12 cellular contexts compared by ENCODE assay signal in the genomic region with DNA sequence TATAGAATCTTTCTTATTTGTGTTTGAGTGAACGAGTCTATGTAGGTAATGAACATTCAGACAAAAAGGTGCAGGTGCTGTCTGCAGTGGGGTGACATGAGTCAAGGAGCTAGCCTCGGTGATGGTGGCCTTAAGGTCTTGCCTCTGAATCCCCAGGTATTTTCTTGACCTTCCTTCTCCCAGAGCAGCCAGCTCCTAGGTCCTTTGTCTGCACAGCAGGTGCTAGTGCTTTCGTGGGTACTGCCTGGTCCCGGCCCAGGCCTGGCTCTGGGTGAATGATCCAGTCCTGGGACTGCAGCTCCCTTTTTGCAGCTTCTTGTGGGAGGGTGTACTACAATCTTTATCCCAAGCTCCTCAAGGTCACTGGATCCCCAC. TPM values are rescaled to one million over a fixed set of nuclear protein-coding genes. Genes with fewer than 3 reads are reported as not detected.
A peak's percentile ranks its signal among the peaks of the same experiment; 100 is the strongest.
DNase-seq lines count a peak whose midpoint lies in the region; ATAC-seq and TF ChIP-seq lines count a peak whose summit lies in the region.
"Had no signal": no experiment of that assay in that cellular context is flagged by ENCODE, and none has a peak within 500 bp of the region (broad histone marks: within the 10 kb centered on the region; RNA-seq: fewer than 3 reads in every experiment).

No MANE protein-coding gene starts in this region.

- H3K4me3 ChIP-seq in dorsolateral prefrontal cortex = peak overlapping the region in 6 of 59 donors; percentile 0 to 28 (median 18)
- no peak overlapping the region for H3K4me3 ChIP-seq in mucosa of rectum (ENCODE audit: low read length in 2 of 2)
- H3K4me3 ChIP-seq in thoracic aorta = no peak overlapping the region
- no peak overlapping the region for H3K4me3 ChIP-seq in breast epithelium
- H3K4me3 ChIP-seq: vagina had no signal

- peak overlapping the region in 51 of 59 donors; percentile 0 to 80 (median 56) for H3K27ac ChIP-seq in dorsolateral prefrontal cortex
- peak overlapping the region; percentile 13 to 21 for H3K27ac ChIP-seq in mucosa of rectum (ENCODE audit: low read depth in 2 of 2, low read length in 2 of 2)
- peak overlapping the region; percentile 40 to 79 for H3K27ac ChIP-seq in thoracic aorta
- H3K27ac ChIP-seq in breast epithelium = peak overlapping the region in 1 of 2 donors; percentile 68

- H3K9ac ChIP-seq in mucosa of rectum (ENCODE audit: low read depth in 1 of 2, low read length in 2 of 2) = no peak overlapping the region

- TF ChIP-seq POLR2A in breast epithelium (IDR thresholded peaks at IDR 0.05) = no peak

- H3K4me1 ChIP-seq in mucosa of rectum (ENCODE audit: control insufficient read depth in 2 of 2, insufficient read depth in 2 of 2, low read length in 2 of 2) = peaks cover 2 to 5% of the 10 kb centered on the region in 2 donors
- H3K4me1 ChIP-seq in thoracic aorta (ENCODE audit: control insufficient read depth in 1 of 2, low read depth in 2 of 2) = peaks cover 25 to 87% of the 10 kb centered on the region in 2 donors
- H3K4me1 ChIP-seq in breast epithelium = peaks cover 0 to 6% of the 10 kb centered on the region in 2 donors

- H3K9me3 Mint-ChIP-seq in activated T-cell treated with anti-CD3 and anti-CD28 coated beads, Interleukin-2, amount 50 U/mL, for 24 hours = no peaks in the 10 kb centered on the region

- H3K4me3 Mint-ChIP-seq in activated T-cell treated with anti-CD3 and anti-CD28 coated beads, Interleukin-2, amount 50 U/mL, for 24 hours = no peak overlapping the region

- DNase-seq in activated T-cell treated with anti-CD3 and anti-CD28 coated beads, Interleukin-2, amount 50 U/mL, for 24 hours = no peak
- DNase-seq in activated T-cell treated with anti-CD3 and anti-CD28 coated beads for 4 hours = no peak
- peak in 1 of 10 donors; percentile 3 for DNase-seq in dorsolateral prefrontal cortex
- DNase-seq in thoracic aorta (ENCODE audit: low spot score) = no peak
- DNase-seq in NCI-H2171 treated with DMSO at 0.1 percent for 48 hours (lab: John Stamatoyannopoulos, UW) = no peak
- DNase-seq in breast epithelium (ENCODE audit: low spot score in 2 of 2) = no peak
- DNase-seq in GM19238 (ENCODE audit: insufficient read length, low spot score) = no peak
- DNase-seq: cerebellar nuclear complex, MM.1S had no signal

- H3K36me3 ChIP-seq in mucosa of rectum (ENCODE audit: control insufficient read depth in 2 of 2, insufficient read depth in 2 of 2, low read length in 2 of 2) = no peaks in the 10 kb centered on the region
- no peaks in the 10 kb centered on the region for H3K36me3 ChIP-seq in thoracic aorta
- H3K36me3 ChIP-seq in breast epithelium = no peaks in the 10 kb centered on the region
- H3K36me3 ChIP-seq: vagina had no signal

- H3K36me3 Mint-ChIP-seq in activated T-cell treated with anti-CD3 and anti-CD28 coated beads, Interleukin-2, amount 50 U/mL, for 24 hours (ENCODE audit: low read depth) = no peaks in the 10 kb centered on the region

- TF ChIP-seq CTCF in dorsolateral prefrontal cortex (IDR thresholded peaks at IDR 0.05 in 54 of 56, conservative IDR thresholded peaks at IDR 0.05 in 2 of 56; ENCODE audit: low read depth in 1 of 56, partially characterized antibody in 56 of 56) (no peak), thoracic aorta (IDR thresholded peaks at IDR 0.05) (no peak), breast epithelium (IDR thresholded peaks at IDR 0.05) (no peak)

- no peaks in the 10 kb centered on the region for H3K9me3 ChIP-seq in mucosa of rectum (ENCODE audit: control insufficient read depth in 2 of 2, low read length in 2 of 2)
- no peaks in the 10 kb centered on the region for H3K9me3 ChIP-seq in thoracic aorta
- no peaks in the 10 kb centered on the region for H3K9me3 ChIP-seq in breast epithelium
- H3K9me3 ChIP-seq: vagina had no signal

- intact Hi-C loops in dorsolateral prefrontal cortex (cut with DNase I) = no loop called here
- intact Hi-C loops in breast epithelium (cut with DNase I; ENCODE audit: low total_unique reads) = no loop called here

- H3K4me1 Mint-ChIP-seq in activated T-cell treated with anti-CD3 and anti-CD28 coated beads, Interleukin-2, amount 50 U/mL, for 24 hours (ENCODE audit: low read depth) = peaks cover 26% of the 10 kb centered on the region

- no peak for ATAC-seq in thoracic aorta (ENCODE audit: insufficient number of reproducible peaks, low FRiP score, low read depth)

- peaks cover 8% of the 10 kb centered on the region for H3K27me3 Mint-ChIP-seq in activated T-cell treated with anti-CD3 and anti-CD28 coated beads, Interleukin-2, amount 50 U/mL, for 24 hours

- H3K27ac Mint-ChIP-seq in activated T-cell treated with anti-CD3 and anti-CD28 coated beads, Interleukin-2, amount 50 U/mL, for 24 hours = peak overlapping the region; percentile 90

- no peaks in the 10 kb centered on the region for H3K27me3 ChIP-seq in dorsolateral prefrontal cortex
- peaks cover 5 to 11% of the 10 kb centered on the region in 2 donors for H3K27me3 ChIP-seq in mucosa of rectum (ENCODE audit: control insufficient read depth in 2 of 2, insufficient read depth in 2 of 2, low read length in 2 of 2)
- no peaks in the 10 kb centered on the region for H3K27me3 ChIP-seq in thoracic aorta (replicated peaks; ENCODE audit: insufficient read depth)
- H3K27me3 ChIP-seq in breast epithelium = no peaks in the 10 kb centered on the region
- H3K27me3 ChIP-seq: vagina had no signal

RNA-seq across cellular contexts. Expression of gene VASH1, which starts 6.4 kb away (rescaled TPM):
- total RNA-seq in dorsolateral prefrontal cortex (10 to 100 TPM; 19.4 to 63.3 (median 33.9) TPM), thoracic aorta (10 to 100 TPM; 21.5 to 27.7 TPM), breast epithelium (1 to 10 TPM; 5.6 to 7.8 (median 5.8) TPM)

RNA-seq across cellular contexts. Expression of gene ANGEL1, which starts 45.0 kb away (rescaled TPM):
- total RNA-seq in dorsolateral prefrontal cortex (10 to 100 TPM; 25.7 to 56.1 (median 41.1) TPM), thoracic aorta (10 to 100 TPM; 19.5 to 24.5 TPM), breast epithelium (10 to 100 TPM; 18.6 to 30.5 (median 24.7) TPM)

RNA-seq across cellular contexts. Expression of gene LRRC74A, which starts 58.5 kb away (rescaled TPM):
- total RNA-seq in dorsolateral prefrontal cortex (not detected), thoracic aorta (not detected), breast epithelium (not detected)
- total RNA-seq: fibroblast of lung, vagina had no signal
